ENCODE assay signal across 1 cellular context in the genomic region with DNA sequence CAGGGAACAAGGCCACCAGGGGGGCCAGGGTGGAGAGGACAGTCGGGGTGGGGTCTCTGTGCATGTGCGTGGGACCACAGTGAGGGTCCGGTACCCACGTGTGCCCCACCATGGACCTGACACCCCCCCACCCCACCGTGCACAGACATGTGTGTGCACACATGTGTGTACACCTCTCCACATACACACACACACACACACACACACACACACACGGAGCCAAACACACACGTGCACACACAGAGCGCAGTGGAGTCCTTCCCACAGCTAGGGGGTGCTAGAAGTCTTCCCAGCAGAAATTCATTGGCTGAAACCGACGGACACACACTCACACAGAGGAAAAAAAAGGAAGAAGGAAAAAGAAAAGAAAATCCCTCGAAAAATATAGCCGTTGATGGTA.
TF ChIP-seq lines count a peak whose summit lies in the region.

No MANE protein-coding gene starts in this region.

TF ChIP-seq in GM12878, 131 proteins besides CTCF, POLR2A, EP300 and RAD21:
- TF ChIP-seq, protein P1, sequence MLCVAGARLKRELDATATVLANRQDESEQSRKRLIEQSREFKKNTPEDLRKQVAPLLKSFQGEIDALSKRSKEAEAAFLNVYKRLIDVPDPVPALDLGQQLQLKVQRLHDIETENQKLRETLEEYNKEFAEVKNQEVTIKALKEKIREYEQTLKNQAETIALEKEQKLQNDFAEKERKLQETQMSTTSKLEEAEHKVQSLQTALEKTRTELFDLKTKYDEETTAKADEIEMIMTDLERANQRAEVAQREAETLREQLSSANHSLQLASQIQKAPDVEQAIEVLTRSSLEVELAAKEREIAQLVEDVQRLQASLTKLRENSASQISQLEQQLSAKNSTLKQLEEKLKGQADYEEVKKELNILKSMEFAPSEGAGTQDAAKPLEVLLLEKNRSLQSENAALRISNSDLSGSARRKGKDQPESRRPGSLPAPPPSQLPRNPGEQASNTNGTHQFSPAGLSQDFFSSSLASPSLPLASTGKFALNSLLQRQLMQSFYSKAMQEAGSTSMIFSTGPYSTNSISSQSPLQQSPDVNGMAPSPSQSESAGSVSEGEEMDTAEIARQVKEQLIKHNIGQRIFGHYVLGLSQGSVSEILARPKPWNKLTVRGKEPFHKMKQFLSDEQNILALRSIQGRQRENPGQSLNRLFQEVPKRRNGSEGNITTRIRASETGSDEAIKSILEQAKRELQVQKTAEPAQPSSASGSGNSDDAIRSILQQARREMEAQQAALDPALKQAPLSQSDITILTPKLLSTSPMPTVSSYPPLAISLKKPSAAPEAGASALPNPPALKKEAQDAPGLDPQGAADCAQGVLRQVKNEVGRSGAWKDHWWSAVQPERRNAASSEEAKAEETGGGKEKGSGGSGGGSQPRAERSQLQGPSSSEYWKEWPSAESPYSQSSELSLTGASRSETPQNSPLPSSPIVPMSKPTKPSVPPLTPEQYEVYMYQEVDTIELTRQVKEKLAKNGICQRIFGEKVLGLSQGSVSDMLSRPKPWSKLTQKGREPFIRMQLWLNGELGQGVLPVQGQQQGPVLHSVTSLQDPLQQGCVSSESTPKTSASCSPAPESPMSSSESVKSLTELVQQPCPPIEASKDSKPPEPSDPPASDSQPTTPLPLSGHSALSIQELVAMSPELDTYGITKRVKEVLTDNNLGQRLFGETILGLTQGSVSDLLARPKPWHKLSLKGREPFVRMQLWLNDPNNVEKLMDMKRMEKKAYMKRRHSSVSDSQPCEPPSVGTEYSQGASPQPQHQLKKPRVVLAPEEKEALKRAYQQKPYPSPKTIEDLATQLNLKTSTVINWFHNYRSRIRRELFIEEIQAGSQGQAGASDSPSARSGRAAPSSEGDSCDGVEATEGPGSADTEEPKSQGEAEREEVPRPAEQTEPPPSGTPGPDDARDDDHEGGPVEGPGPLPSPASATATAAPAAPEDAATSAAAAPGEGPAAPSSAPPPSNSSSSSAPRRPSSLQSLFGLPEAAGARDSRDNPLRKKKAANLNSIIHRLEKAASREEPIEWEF (IDR thresholded peaks at IDR 0.05; ENCODE audit: insufficient replicate concordance, low read depth, low read length) = no peak
- no peak for TF ChIP-seq MYB (IDR thresholded peaks at IDR 0.05; ENCODE audit: borderline replicate concordance, low read depth, low read length)
- no peak for TF ChIP-seq ATF7 (IDR thresholded peaks at IDR 0.05; ENCODE audit: low read depth)
- TF ChIP-seq PAX5 (IDR thresholded peaks at IDR 0.05; ENCODE audit: borderline replicate concordance, low read depth, low read length) = no peak
- no peak for TF ChIP-seq CBX3 (IDR thresholded peaks at IDR 0.05; ENCODE audit: borderline replicate concordance, low read depth)
- TF ChIP-seq NBN (IDR thresholded peaks at IDR 0.05) = peak; percentile 68
- no peak for TF ChIP-seq MEF2B (IDR thresholded peaks at IDR 0.05; ENCODE audit: partially characterized antibody, poor library complexity, severe bottlenecking)
- TF ChIP-seq YY1 (IDR thresholded peaks at IDR 0.05; ENCODE audit: low read depth, low read length) = peak; percentile 43; the same call in 1 of the 2 replicates
- TF ChIP-seq, protein P2, sequence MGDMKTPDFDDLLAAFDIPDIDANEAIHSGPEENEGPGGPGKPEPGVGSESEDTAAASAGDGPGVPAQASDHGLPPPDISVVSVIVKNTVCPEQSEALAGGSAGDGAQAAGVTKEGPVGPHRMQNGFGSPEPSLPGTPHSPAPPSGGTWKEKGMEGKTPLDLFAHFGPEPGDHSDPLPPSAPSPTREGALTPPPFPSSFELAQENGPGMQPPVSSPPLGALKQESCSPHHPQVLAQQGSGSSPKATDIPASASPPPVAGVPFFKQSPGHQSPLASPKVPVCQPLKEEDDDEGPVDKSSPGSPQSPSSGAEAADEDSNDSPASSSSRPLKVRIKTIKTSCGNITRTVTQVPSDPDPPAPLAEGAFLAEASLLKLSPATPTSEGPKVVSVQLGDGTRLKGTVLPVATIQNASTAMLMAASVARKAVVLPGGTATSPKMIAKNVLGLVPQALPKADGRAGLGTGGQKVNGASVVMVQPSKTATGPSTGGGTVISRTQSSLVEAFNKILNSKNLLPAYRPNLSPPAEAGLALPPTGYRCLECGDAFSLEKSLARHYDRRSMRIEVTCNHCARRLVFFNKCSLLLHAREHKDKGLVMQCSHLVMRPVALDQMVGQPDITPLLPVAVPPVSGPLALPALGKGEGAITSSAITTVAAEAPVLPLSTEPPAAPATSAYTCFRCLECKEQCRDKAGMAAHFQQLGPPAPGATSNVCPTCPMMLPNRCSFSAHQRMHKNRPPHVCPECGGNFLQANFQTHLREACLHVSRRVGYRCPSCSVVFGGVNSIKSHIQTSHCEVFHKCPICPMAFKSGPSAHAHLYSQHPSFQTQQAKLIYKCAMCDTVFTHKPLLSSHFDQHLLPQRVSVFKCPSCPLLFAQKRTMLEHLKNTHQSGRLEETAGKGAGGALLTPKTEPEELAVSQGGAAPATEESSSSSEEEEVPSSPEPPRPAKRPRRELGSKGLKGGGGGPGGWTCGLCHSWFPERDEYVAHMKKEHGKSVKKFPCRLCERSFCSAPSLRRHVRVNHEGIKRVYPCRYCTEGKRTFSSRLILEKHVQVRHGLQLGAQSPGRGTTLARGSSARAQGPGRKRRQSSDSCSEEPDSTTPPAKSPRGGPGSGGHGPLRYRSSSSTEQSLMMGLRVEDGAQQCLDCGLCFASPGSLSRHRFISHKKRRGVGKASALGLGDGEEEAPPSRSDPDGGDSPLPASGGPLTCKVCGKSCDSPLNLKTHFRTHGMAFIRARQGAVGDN (IDR thresholded peaks at IDR 0.05) = no peak
- TF ChIP-seq, protein P3, sequence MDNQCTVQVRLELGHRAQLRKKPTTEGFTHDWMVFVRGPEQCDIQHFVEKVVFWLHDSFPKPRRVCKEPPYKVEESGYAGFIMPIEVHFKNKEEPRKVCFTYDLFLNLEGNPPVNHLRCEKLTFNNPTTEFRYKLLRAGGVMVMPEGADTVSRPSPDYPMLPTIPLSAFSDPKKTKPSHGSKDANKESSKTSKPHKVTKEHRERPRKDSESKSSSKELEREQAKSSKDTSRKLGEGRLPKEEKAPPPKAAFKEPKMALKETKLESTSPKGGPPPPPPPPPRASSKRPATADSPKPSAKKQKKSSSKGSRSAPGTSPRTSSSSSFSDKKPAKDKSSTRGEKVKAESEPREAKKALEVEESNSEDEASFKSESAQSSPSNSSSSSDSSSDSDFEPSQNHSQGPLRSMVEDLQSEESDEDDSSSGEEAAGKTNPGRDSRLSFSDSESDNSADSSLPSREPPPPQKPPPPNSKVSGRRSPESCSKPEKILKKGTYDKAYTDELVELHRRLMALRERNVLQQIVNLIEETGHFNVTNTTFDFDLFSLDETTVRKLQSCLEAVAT (IDR thresholded peaks at IDR 0.05) = peak; percentile 61
- no peak for TF ChIP-seq TCF3 (IDR thresholded peaks at IDR 0.05; ENCODE audit: borderline replicate concordance, insufficient read depth, low read depth, low read length)
- TF ChIP-seq RAD51 (IDR thresholded peaks at IDR 0.05) = 0 out of 2 replicates have a peak, but pooled peaks have one; percentile 22
- 0 out of 2 replicates have a peak, but pooled peaks have one; percentile 18 for TF ChIP-seq IKZF1 (conservative IDR thresholded peaks at IDR 0.05)
- TF ChIP-seq, protein P4, sequence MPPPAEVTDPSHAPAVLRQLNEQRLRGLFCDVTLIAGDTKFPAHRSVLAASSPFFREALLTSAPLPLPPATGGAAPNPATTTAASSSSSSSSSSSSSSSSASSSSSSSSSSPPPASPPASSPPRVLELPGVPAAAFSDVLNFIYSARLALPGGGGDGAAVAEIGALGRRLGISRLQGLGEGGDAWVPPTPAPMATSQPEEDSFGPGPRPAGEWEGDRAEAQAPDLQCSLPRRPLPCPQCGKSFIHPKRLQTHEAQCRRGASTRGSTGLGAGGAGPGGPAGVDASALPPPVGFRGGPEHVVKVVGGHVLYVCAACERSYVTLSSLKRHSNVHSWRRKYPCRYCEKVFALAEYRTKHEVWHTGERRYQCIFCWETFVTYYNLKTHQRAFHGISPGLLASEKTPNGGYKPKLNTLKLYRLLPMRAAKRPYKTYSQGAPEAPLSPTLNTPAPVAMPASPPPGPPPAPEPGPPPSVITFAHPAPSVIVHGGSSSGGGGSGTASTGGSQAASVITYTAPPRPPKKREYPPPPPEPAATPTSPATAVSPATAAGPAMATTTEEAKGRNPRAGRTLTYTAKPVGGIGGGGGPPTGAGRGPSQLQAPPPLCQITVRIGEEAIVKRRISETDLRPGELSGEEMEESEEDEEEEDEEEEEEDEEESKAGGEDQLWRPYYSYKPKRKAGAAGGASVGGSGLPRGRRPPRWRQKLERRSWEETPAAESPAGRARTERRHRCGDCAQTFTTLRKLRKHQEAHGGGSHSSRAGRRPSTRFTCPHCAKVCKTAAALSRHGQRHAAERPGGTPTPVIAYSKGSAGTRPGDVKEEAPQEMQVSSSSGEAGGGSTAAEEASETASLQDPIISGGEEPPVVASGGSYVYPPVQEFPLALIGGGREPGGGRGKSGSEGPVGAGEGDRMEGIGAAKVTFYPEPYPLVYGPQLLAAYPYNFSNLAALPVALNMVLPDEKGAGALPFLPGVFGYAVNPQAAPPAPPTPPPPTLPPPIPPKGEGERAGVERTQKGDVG (CRISPR knock-in tag; IDR thresholded peaks at IDR 0.05) = no peak
- TF ChIP-seq PAX8 (IDR thresholded peaks at IDR 0.05) = no peak
- TF ChIP-seq NFYA (IDR thresholded peaks at IDR 0.05; ENCODE audit: borderline replicate concordance, low read depth, low read length) = no peak
- no peak for TF ChIP-seq POLR2AphosphoS2 (IDR thresholded peaks at IDR 0.05; ENCODE audit: low read depth, low read length)
- no peak for TF ChIP-seq RUNX3 (IDR thresholded peaks at IDR 0.05; ENCODE audit: low read length)
- no peak for TF ChIP-seq NFXL1 (IDR thresholded peaks at IDR 0.05; ENCODE audit: borderline replicate concordance)
- TF ChIP-seq ZNF274 (IDR thresholded peaks at IDR 0.05; ENCODE audit: insufficient read depth, insufficient read length) = no peak
- no peak for TF ChIP-seq ASH2L (IDR thresholded peaks at IDR 0.05; ENCODE audit: borderline replicate concordance, low read depth)
- no peak for TF ChIP-seq POLR2AphosphoS5 (IDR thresholded peaks at IDR 0.05; ENCODE audit: low read length)
- 0 out of 2 replicates have a peak, but pooled peaks have one; percentile 19 for TF ChIP-seq MEF2A (IDR thresholded peaks at IDR 0.05; ENCODE audit: insufficient read depth, low read depth, low read length)
- TF ChIP-seq POU2F2 (IDR thresholded peaks at IDR 0.05; ENCODE audit: borderline replicate concordance, low read depth, low read length) = peak; percentile 38; the same call in 1 of the 3 replicates
- TF ChIP-seq IKZF2 (IDR thresholded peaks at IDR 0.05) = peak; percentile 53 to 55
- TF ChIP-seq EGR1 (IDR thresholded peaks at IDR 0.05; ENCODE audit: borderline replicate concordance in 1 of 2, low read depth in 2 of 2, low read length in 2 of 2) = no peak
- 0 out of 2 replicates have a peak, but pooled peaks have one; percentile 20 for TF ChIP-seq ZNF24 (IDR thresholded peaks at IDR 0.05)
- no peak for TF ChIP-seq NR2F1 (conservative IDR thresholded peaks at IDR 0.05)
- TF ChIP-seq BMI1 (IDR thresholded peaks at IDR 0.05; ENCODE audit: borderline replicate concordance) = no peak
- peak; percentile 90 for TF ChIP-seq SMC3 (IDR thresholded peaks at IDR 0.05; ENCODE audit: borderline replicate concordance, low read length)
- TF ChIP-seq GABPA (IDR thresholded peaks at IDR 0.05; ENCODE audit: low read depth) = no peak
- no peak for TF ChIP-seq ZNF622 (IDR thresholded peaks at IDR 0.05)
- peak; percentile 96 to 98 for TF ChIP-seq BHLHE40 (IDR thresholded peaks at IDR 0.05; ENCODE audit: borderline replicate concordance in 1 of 2, low read depth in 2 of 2, low read length in 1 of 2)
- peak; percentile 54 for TF ChIP-seq RELA (IDR thresholded peaks at IDR 0.05; ENCODE audit: borderline replicate concordance, partially characterized antibody)
